8 cellular contexts compared by ENCODE assay signal in genomic region chr12:55974308-55974724, GRCh38. TPM values are rescaled to one million over a fixed set of nuclear protein-coding genes. Genes with fewer than 3 reads are reported as not detected.
DNase-seq lines count a peak whose midpoint lies in the region; ATAC-seq and TF ChIP-seq lines count a peak whose summit lies in the region.

No MANE protein-coding gene starts in this region.

- peak overlapping the region; percentile 97 for H4K8ac ChIP-seq in mesenchymal stem cell (ENCODE audit: low read length)

- TF ChIP-seq CTCF in CD14-positive monocyte (IDR thresholded peaks at IDR 0.05) = no peak
- no peak for TF ChIP-seq CTCF in RWPE1 (conservative IDR thresholded peaks at IDR 0.05; ENCODE audit: low read depth)
- no peak for TF ChIP-seq CTCF in tibial artery (IDR thresholded peaks at IDR 0.05)

- H3K9me3 ChIP-seq in duodenal mucosa (ENCODE audit: control insufficient read depth in 1 of 2, low read length in 2 of 2) (no peaks in the 10 kb centered on the region), mesenchymal stem cell (ENCODE audit: control insufficient read depth, low read length) (no peaks in the 10 kb centered on the region), tibial artery (no peaks in the 10 kb centered on the region)

- H3K79me1 ChIP-seq in mesenchymal stem cell (replicated peaks; ENCODE audit: low read length, poor library complexity, severe bottlenecking) = peaks cover 13% of the 10 kb centered on the region

- H3K4me3 ChIP-seq in duodenal mucosa (ENCODE audit: low read depth in 1 of 2, low read length in 2 of 2) = peak overlapping the region; percentile 85 to 91
- peak overlapping the region; percentile 86 to 96 for H3K4me3 ChIP-seq in mesenchymal stem cell (ENCODE audit: insufficient read depth in 1 of 2, low read depth in 1 of 2, low read length in 2 of 2)
- H3K4me3 ChIP-seq in tibial artery = peak overlapping the region; percentile 82 to 100

- peak overlapping the region in 1 of 2 experiments; percentile 10 for H3K23ac ChIP-seq in mesenchymal stem cell (ENCODE audit: low read length in 2 of 2)

- POLR2A ChIA-PET in RWPE1 (lab: Yijun Ruan, JAX; ENCODE audit: low non-redundant PET) = interaction anchor here (0.5 to 1.6 kb wide), 7 partner anchors 17 to 149 kb away, joined by 3 to 9 read pairs (median 3); no protein-coding TSS in a partner anchor

- peaks cover 0 to 3% (median 0%) of the 10 kb centered on the region in 7 donors for H3K9me3 Mint-ChIP-seq in CD14-positive monocyte

- H3K27me3 Mint-ChIP-seq in CD14-positive monocyte (ENCODE audit: low read depth in 3 of 3) = peaks cover 0 to 2% (median 0%) of the 10 kb centered on the region in 3 donors

- no peak overlapping the region for H3K27ac Mint-ChIP-seq in CD14-positive monocyte

- H3K4me1 ChIP-seq in duodenal mucosa (ENCODE audit: control insufficient read depth in 1 of 2, insufficient read depth in 2 of 2, low read length in 2 of 2) = peaks cover 26 to 30% of the 10 kb centered on the region in 2 donors
- H3K4me1 ChIP-seq in mesenchymal stem cell (ENCODE audit: control insufficient read depth, insufficient read depth, low read depth, low read length) = peaks cover 2% of the 10 kb centered on the region
- H3K4me1 ChIP-seq in tibial artery = peaks cover 0 to 53% (median 35%) of the 10 kb centered on the region in 4 donors

- H3K14ac ChIP-seq in mesenchymal stem cell (ENCODE audit: low read length in 2 of 2) = peak overlapping the region in 1 of 2 experiments; percentile 85

- ATAC-seq in GM19035 (IDR thresholded peaks at IDR 0.05; ENCODE audit: unreplicated experiment) = peak; percentile 20
- peak; percentile 26 for ATAC-seq in HG03432 (IDR thresholded peaks at IDR 0.05; ENCODE audit: unreplicated experiment)

- WGBS in mesenchymal stem cell = under 1% methylated on average over 15 of the region's 15 CpGs

- H3K27ac ChIP-seq in RWPE1 (peak overlapping the region; percentile 89), duodenal mucosa (ENCODE audit: low read depth, low read length) (peak overlapping the region; percentile 92), mesenchymal stem cell (ENCODE audit: low read length, poor library complexity, severe bottlenecking) (peak overlapping the region; percentile 91), tibial artery (peak overlapping the region; percentile 97 to 100)

- peak overlapping the region; percentile 95 for H2BK5ac ChIP-seq in mesenchymal stem cell (ENCODE audit: low read depth, low read length, poor library complexity, severe bottlenecking)

- peak overlapping the region; percentile 89 to 99 for H3K9ac ChIP-seq in duodenal mucosa (ENCODE audit: low read depth in 1 of 2, low read length in 2 of 2)
- peak overlapping the region; percentile 98 for H3K9ac ChIP-seq in mesenchymal stem cell (ENCODE audit: low read length)

- H3K36me3 ChIP-seq in duodenal mucosa (ENCODE audit: control insufficient read depth in 1 of 2, insufficient read depth in 2 of 2, low read length in 2 of 2) (peaks cover 2 to 6% of the 10 kb centered on the region in 2 donors), mesenchymal stem cell (ENCODE audit: control insufficient read depth in 1 of 2, insufficient read depth in 2 of 2, low read depth in 1 of 2, low read length in 2 of 2) (peaks cover 15 to 23% of the 10 kb centered on the region in 2 experiments), tibial artery (peaks cover 0 to 26% (median 4%) of the 10 kb centered on the region in 3 donors)

- intact Hi-C loops in CD14-positive monocyte (cut with micrococcal nuclease) (loop anchor here in 1 of 2 donors (5.0 to 10.0 kb wide), 2 partner anchors 47 to 140 kb away; partner anchors contain the start of genes PYM1, RPL41 and ZC3H10), tibial artery (cut with DNase I; ENCODE audit: low total_unique reads) (no loop called here)

- CTCF ChIA-PET in RWPE1 (lab: Yijun Ruan, JAX) = interaction anchor here (0.5 to 1.1 kb wide), 3 partner anchors 145 to 1683 kb away, joined by 3 to 5 read pairs (median 3); no protein-coding TSS in a partner anchor

- H4K91ac ChIP-seq in mesenchymal stem cell (ENCODE audit: low read length) = peak overlapping the region; percentile 93

- H3K4me1 Mint-ChIP-seq in CD14-positive monocyte = peaks cover 24% of the 10 kb centered on the region

- H2BK120ac ChIP-seq in mesenchymal stem cell (ENCODE audit: low read depth, low read length) = peak overlapping the region; percentile 94

- peak overlapping the region; percentile 3 for H2AFZ ChIP-seq in mesenchymal stem cell (ENCODE audit: low read depth, low read length)

- H3K36me3 Mint-ChIP-seq in CD14-positive monocyte = peaks cover 12 to 20% of the 10 kb centered on the region in 2 donors

- no peaks in the 10 kb centered on the region for H3K27me3 ChIP-seq in duodenal mucosa (ENCODE audit: control insufficient read depth in 1 of 2, insufficient read depth in 2 of 2, low read length in 2 of 2)
- no peaks in the 10 kb centered on the region for H3K27me3 ChIP-seq in mesenchymal stem cell (ENCODE audit: control insufficient read depth in 1 of 2, insufficient read depth in 1 of 2, low read length in 2 of 2)
- no peaks in the 10 kb centered on the region for H3K27me3 ChIP-seq in tibial artery

- no peak overlapping the region for H3K4me3 Mint-ChIP-seq in CD14-positive monocyte

- peak overlapping the region in 1 of 2 experiments; percentile 66 for H2BK12ac ChIP-seq in mesenchymal stem cell (ENCODE audit: low read length in 2 of 2)

- DNase-seq in CD14-positive monocyte (ENCODE audit: low spot score) = peak; percentile 54
- peak; percentile 62 for DNase-seq in RWPE1 (ENCODE audit: low spot score)
- peak; percentile 70 for DNase-seq in mesenchymal stem cell
- peak in 1 of 2 donors; percentile 38 for DNase-seq in tibial artery
- DNase-seq in activated CD8-positive, alpha-beta memory T cell treated with anti-CD3 and anti-CD28 coated beads for 24 hours = no peak

- peak overlapping the region; percentile 83 to 97 for H3K4ac ChIP-seq in mesenchymal stem cell (ENCODE audit: low read depth in 1 of 2, low read length in 2 of 2)

- H3K18ac ChIP-seq in mesenchymal stem cell (ENCODE audit: low read depth in 1 of 2, low read length in 2 of 2) = peak overlapping the region; percentile 89 to 98

- H2AK5ac ChIP-seq in mesenchymal stem cell (ENCODE audit: low read length, severe bottlenecking) = peak overlapping the region; percentile 71

- H2BK15ac ChIP-seq in mesenchymal stem cell (ENCODE audit: low read depth, poor library complexity, severe bottlenecking) = peak overlapping the region; percentile 80

- H3K4me2 ChIP-seq in mesenchymal stem cell (ENCODE audit: low read length, poor library complexity, severe bottlenecking) = peak overlapping the region; percentile 69

RNA-seq across cellular contexts. Expression of gene RAB5B, which starts 0.4 kb away (rescaled TPM):
- 10 to 100 TPM; 48.5 to 63.0 TPM for polyA plus RNA-seq in CD14-positive monocyte
- 108 TPM for polyA plus RNA-seq in mesenchymal stem cell (2013, experiment 1 of 2)
- polyA plus RNA-seq in mesenchymal stem cell (2013, experiment 2 of 2) = 107 TPM

RNA-seq across cellular contexts. Expression of gene CDK2, which starts 7.7 kb away (rescaled TPM):
- 1 to 10 TPM; 4.1 to 4.7 TPM for polyA plus RNA-seq in CD14-positive monocyte
- 24.1 TPM for polyA plus RNA-seq in mesenchymal stem cell (2013, experiment 1 of 2)
- polyA plus RNA-seq in mesenchymal stem cell (2013, experiment 2 of 2) = 20.7 TPM

RNA-seq across cellular contexts. Expression of gene PMEL, which starts 8.5 kb away (rescaled TPM):
- under 1 TPM; 0.40 to 0.54 TPM for polyA plus RNA-seq in CD14-positive monocyte
- polyA plus RNA-seq in mesenchymal stem cell (2013, experiment 1 of 2) = 0.26 TPM
- polyA plus RNA-seq in mesenchymal stem cell (2013, experiment 2 of 2) = 0.81 TPM

RNA-seq across cellular contexts. Expression of gene SUOX, which starts 22.8 kb away (rescaled TPM):
- 10 to 100 TPM in 1 of 2 donors, 1 to 10 TPM in 1; 9.7 to 14.4 TPM for polyA plus RNA-seq in CD14-positive monocyte
- polyA plus RNA-seq in mesenchymal stem cell (2013, experiment 1 of 2) = 15.7 TPM
- polyA plus RNA-seq in mesenchymal stem cell (2013, experiment 2 of 2) = 14.2 TPM

RNA-seq across cellular contexts. Expression of gene DGKA, which starts 43.4 kb away (rescaled TPM):
- polyA plus RNA-seq in CD14-positive monocyte = 10 to 100 TPM; 16.0 to 21.4 TPM
- polyA plus RNA-seq in mesenchymal stem cell (2013, experiment 1 of 2) = 32.7 TPM
- 33.5 TPM for polyA plus RNA-seq in mesenchymal stem cell (2013, experiment 2 of 2)
